1 cellular context compared by ENCODE assay signal in the genomic region with DNA sequence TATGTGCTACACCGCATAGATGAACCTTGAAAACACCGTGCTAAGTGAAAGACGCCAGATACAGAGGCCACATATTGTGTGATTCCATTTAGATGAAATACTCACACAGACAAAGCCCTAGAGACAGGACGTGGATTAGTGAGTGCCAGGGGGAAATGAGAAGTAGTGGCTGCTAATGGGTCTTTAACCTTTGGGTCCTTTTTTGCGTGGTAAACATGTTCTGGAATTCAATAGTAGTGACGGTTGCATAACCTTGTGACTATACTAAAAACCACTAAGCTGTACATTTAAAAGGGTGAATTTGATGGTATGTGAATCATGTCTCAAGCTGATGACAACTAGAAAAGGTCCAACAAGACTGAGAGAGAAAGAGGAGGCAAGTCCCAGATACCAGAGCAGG.
A peak's percentile ranks its signal among the peaks of the same experiment; 100 is the strongest.
TF ChIP-seq lines count a peak whose summit lies in the region.

No MANE protein-coding gene starts in this region.

TF ChIP-seq in H1, 55 proteins besides CTCF, POLR2A, EP300 and RAD21:
- TF ChIP-seq, protein P1, sequence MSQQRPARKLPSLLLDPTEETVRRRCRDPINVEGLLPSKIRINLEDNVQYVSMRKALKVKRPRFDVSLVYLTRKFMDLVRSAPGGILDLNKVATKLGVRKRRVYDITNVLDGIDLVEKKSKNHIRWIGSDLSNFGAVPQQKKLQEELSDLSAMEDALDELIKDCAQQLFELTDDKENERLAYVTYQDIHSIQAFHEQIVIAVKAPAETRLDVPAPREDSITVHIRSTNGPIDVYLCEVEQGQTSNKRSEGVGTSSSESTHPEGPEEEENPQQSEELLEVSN (IDR thresholded peaks at IDR 0.05): peak; percentile 59; the same call in 1 of the 2 replicates
- TF ChIP-seq ZNF274 (IDR thresholded peaks at IDR 0.05; ENCODE audit: borderline replicate concordance, extremely low read depth, low read length): no peak
